In the genomic region with DNA sequence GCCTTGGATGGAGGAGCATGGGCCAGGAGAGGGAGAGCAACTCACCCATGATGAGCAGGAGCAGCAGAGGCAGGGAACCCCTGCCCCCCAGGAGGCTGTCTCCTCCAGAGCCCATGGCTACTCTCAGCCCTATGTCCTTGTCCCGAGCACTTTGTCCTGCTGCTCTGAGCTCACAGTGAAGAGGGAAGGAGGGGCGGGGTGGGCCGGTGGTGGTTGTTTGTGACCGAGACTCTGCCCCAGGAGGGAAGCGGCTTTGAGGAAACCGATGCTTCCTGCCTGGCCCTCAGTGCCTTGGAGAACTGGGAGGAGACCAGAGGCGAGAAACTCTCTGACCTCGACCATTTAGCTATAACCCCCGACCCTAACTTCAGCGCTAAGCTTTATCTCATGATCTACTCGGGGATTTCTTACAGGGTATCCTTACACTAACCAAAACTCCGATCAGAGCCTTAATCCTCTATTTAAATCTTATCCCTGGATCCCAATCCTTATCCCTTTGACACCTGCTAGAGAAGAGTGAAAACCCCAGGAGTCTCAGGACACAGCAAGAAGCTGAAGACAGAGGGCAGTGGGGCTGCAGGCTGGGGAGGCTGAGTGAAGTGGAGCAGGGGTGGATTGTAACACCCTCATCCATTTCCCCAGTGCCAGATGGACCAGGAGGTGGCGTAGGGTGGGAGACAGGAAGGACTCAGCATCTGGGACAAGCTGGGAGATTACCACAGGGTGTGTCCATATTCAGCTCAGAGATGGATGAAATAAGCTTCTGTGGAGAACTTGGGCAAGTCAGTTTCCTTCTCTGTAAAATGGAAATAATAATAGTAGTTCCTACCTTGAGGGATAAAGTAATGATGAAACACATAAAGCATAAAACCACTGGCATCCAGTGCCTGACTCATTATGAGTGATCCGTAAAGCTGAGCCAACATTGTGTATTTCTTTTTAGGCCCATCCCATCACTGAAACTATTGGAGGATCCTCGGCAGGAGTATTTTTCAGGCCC, we compare ENCODE assay signal across 9 cellular contexts. TPM values are rescaled to one million over a fixed set of nuclear protein-coding genes. Genes with fewer than 3 reads are reported as not detected.
A peak's percentile ranks its signal among the peaks of the same experiment; 100 is the strongest.
DNase-seq lines count a peak whose midpoint lies in the region; ATAC-seq, FAIRE-seq and TF ChIP-seq lines count a peak whose summit lies in the region.
"Had no signal": no experiment of that assay in that cellular context is flagged by ENCODE, and none has a peak within 500 bp of the region (broad histone marks: within the 10 kb centered on the region; RNA-seq: fewer than 3 reads in every experiment).

A gene (minus strand): TSS at position 185 of the 1,000 bp plus-strand sequence. CDS start 70 bp downstream, at position 115.

- FAIRE-seq in RCC 7860 (lab: Jason Lieb, UNC) = peak; percentile 93

- H3K9me3 ChIP-seq in esophagus muscularis mucosa = no peaks in the 10 kb centered on the region

- peaks cover 0 to 23% (median 0%) of the 10 kb centered on the region in 4 donors for H3K36me3 ChIP-seq in esophagus muscularis mucosa

- POLR2A ChIA-PET in naive thymus-derived CD8-positive, alpha-beta T cell (lab: Charles Lee) = no interaction called here

- H3K9me3 Mint-ChIP-seq in neural crest cell (no peaks in the 10 kb centered on the region), immature natural killer cell (no peaks in the 10 kb centered on the region)
- H3K9me3 Mint-ChIP-seq in naive thymus-derived CD8-positive, alpha-beta T cell = no peaks in the 10 kb centered on the region

- no peak within 1 kb of the TSS for H3K4me3 Mint-ChIP-seq in neural crest cell
- H3K4me3 Mint-ChIP-seq in naive thymus-derived CD8-positive, alpha-beta T cell = no peak within 1 kb of the TSS
- no peak within 1 kb of the TSS for H3K4me3 Mint-ChIP-seq in immature natural killer cell

- no peak for TF ChIP-seq POLR2A in esophagus muscularis mucosa (IDR thresholded peaks at IDR 0.05; ENCODE audit: low read depth)

- ATAC-seq in naive thymus-derived CD8-positive, alpha-beta T cell = no peak

- peak; percentile 77 for DNase-seq in AG08395 (ENCODE audit: low spot score)
- DNase-seq in RCC 7860 (ENCODE audit: low spot score) = peak; percentile 82
- DNase-seq in esophagus muscularis mucosa (ENCODE audit: extremely low spot score) = no peak
- DNase-seq in neural crest cell (ENCODE audit: low read depth, low spot score) = no peak
- no peak for DNase-seq in anterior cingulate cortex (lab: John Stamatoyannopoulos, UW)
- no peak for DNase-seq in naive thymus-derived CD8-positive, alpha-beta T cell
- no peak for DNase-seq in immature natural killer cell
- DNase-seq in NCI-H1092 treated with DMSO at 0.1 percent for 48 hours (lab: John Stamatoyannopoulos, UW) = no peak
- DNase-seq: DND-41 had no signal

- H3K4me1 Mint-ChIP-seq in neural crest cell (peaks cover 16% of the 10 kb centered on the region), immature natural killer cell (peaks cover 0 to 11% of the 10 kb centered on the region in 2 donors)
- H3K4me1 Mint-ChIP-seq in naive thymus-derived CD8-positive, alpha-beta T cell = peaks cover 3 to 17% (median 9%) of the 10 kb centered on the region in 4 donors

- peak within 1 kb of the TSS; percentile 40 to 50 (median 42) for H3K4me3 ChIP-seq in esophagus muscularis mucosa

- no peak for TF ChIP-seq EP300 in esophagus muscularis mucosa (IDR thresholded peaks at IDR 0.05)

- H3K27ac ChIP-seq in esophagus muscularis mucosa (replicated peaks in 1 of 4) = peak within 1 kb of the TSS; percentile 66 to 76 (median 68)

- intact Hi-C loops in esophagus muscularis mucosa (cut with DNase I) = no loop called here

- H3K27ac Mint-ChIP-seq in neural crest cell (ENCODE audit: unreplicated experiment) (peak within 1 kb of the TSS; percentile 94), immature natural killer cell (peak within 1 kb of the TSS in 1 of 6 donors; percentile 33)
- peak within 1 kb of the TSS in 4 of 10 donors; percentile 10 to 87 (median 51) for H3K27ac Mint-ChIP-seq in naive thymus-derived CD8-positive, alpha-beta T cell

- TF ChIP-seq CTCF in esophagus muscularis mucosa (IDR thresholded peaks at IDR 0.05) (no peak), neural crest cell (conservative IDR thresholded peaks at IDR 0.05) (no peak)

- H3K27me3 ChIP-seq in esophagus muscularis mucosa = peaks cover 0 to 18% (median 0%) of the 10 kb centered on the region in 4 donors

- WGBS in esophagus muscularis mucosa = 42% methylated on average over 15 of the region's 15 CpGs

- peaks cover 35% of the 10 kb centered on the region for H3K27me3 Mint-ChIP-seq in neural crest cell (ENCODE audit: low read depth)
- H3K27me3 Mint-ChIP-seq in naive thymus-derived CD8-positive, alpha-beta T cell = peaks cover 8 to 20% (median 11%) of the 10 kb centered on the region in 5 donors
- H3K27me3 Mint-ChIP-seq in immature natural killer cell (ENCODE audit: low read depth in 3 of 3) = peaks cover 2 to 12% (median 8%) of the 10 kb centered on the region in 3 donors

- peaks cover 39 to 64% (median 47%) of the 10 kb centered on the region in 4 donors for H3K4me1 ChIP-seq in esophagus muscularis mucosa

- H3K36me3 Mint-ChIP-seq in neural crest cell (ENCODE audit: low read depth) (no peaks in the 10 kb centered on the region), immature natural killer cell (no peaks in the 10 kb centered on the region)
- H3K36me3 Mint-ChIP-seq in naive thymus-derived CD8-positive, alpha-beta T cell = no peaks in the 10 kb centered on the region

RNA-seq across cellular contexts. Expression of the gene that starts here (rescaled TPM):
- total RNA-seq in esophagus muscularis mucosa (10 to 100 TPM; 16.2 to 49.8 (median 36.7) TPM), neural crest cell (0.05 and 0.07 TPM in 2 replicates)
- not detected for total RNA-seq in naive thymus-derived CD8-positive, alpha-beta T cell
- under 1 TPM in 1 of 3 donors, not detected in 2; 0.04 TPM for polyA plus RNA-seq in naive thymus-derived CD8-positive, alpha-beta T cell
- polyA plus RNA-seq in immature natural killer cell = not detected

Comparison
In these comparisons a context has a peak if more than half of its experiments do, and no peak if none do; other contexts are left out.
1. RNA of the gene that starts here (total RNA-seq): 16.2 to 49.8 TPM in esophagus muscularis mucosa; 0.05 to 0.07 TPM in neural crest cell and not detected in naive thymus-derived CD8-positive, alpha-beta T cell; every median in the first group is over 10 times any median in the second.
2. DNase-seq: peak in AG08395 (single experiment) and RCC 7860 (single experiment); none in esophagus muscularis mucosa (single experiment), neural crest cell (single experiment), anterior cingulate cortex (0 of 58), naive thymus-derived CD8-positive, alpha-beta T cell (0 of 10), immature natural killer cell (0 of 3) and NCI-H1092 treated with DMSO at 0.1 percent for 48 hours (single experiment).